36 cellular contexts compared by ENCODE assay signal in genomic region chr20:4116091-4116490, GRCh38.
"Had no signal": no experiment of that assay in that cellular context is flagged by ENCODE, and none has a peak within 500 bp of the region (broad histone marks: within the 10 kb centered on the region; RNA-seq: fewer than 3 reads in every experiment).

No MANE protein-coding gene starts in this region.

- DNase-seq: Karpas-422, Kasumi-1, MG63, MM.1S, MV-4-11, NCI-H1048, NCI-H1092, NCI-H1092 treated with DMSO at 0.1 percent for 48 hours, NCI-H1105, NCI-H1105 treated with DMSO at 0.1 percent for 48 hours, NCI-H1417, NCI-H1417 treated with DMSO at 0.1 percent for 48 hours, NCI-H1436, NCI-H1436 treated with DMSO at 0.1 percent for 48 hours, NCI-H146, NCI-H1694, NCI-H1694 treated with DMSO at 0.1 percent for 48 hours, NCI-H187, NCI-H187 treated with DMSO at 0.1 percent for 48 hours, NCI-H1930, NCI-H2029, NCI-H2029 treated with DMSO at 0.1 percent for 48 hours, NCI-H2081, NCI-H2081 treated with DMSO at 0.1 percent for 48 hours, NCI-H2107, NCI-H2171, NCI-H2171 treated with DMSO at 0.1 percent for 48 hours, NCI-H2227 treated with DMSO at 0.1 percent for 48 hours, NCI-H226, NCI-H345, NCI-H446, NCI-H446 treated with DMSO at 0.1 percent for 48 hours, NCI-H510A, NCI-H510A treated with DMSO at 0.1 percent for 48 hours, NCI-H524, NCI-H524 treated with DMSO at 0.1 percent for 48 hours had no signal

- H3K4me3 ChIP-seq: MG63 had no signal

- H3K9me3 ChIP-seq: MG63 had no signal
